In genomic region chr3:9396301-9396631, GRCh38 we compare ENCODE assay signal across 8 cellular contexts. TPM values are rescaled to one million over a fixed set of nuclear protein-coding genes. Genes with fewer than 3 reads are reported as not detected.
A peak's percentile ranks its signal among the peaks of the same experiment; 100 is the strongest.
DNase-seq lines count a peak whose midpoint lies in the region; ATAC-seq and TF ChIP-seq lines count a peak whose summit lies in the region.

No MANE protein-coding gene starts in this region.

- no peak overlapping the region for H2AFZ ChIP-seq in fibroblast of lung (ENCODE audit: low read length)
- peak overlapping the region; percentile 48 for H2AFZ ChIP-seq in neural cell (ENCODE audit: low read depth, low read length)

- CTCF ChIA-PET in CD8-positive, alpha-beta T cell (lab: Charles Lee) = interaction anchor here (0.9 to 2.5 kb wide), 3 partner anchors 20 to 44 kb away, joined by 3 to 10 read pairs (median 3); no protein-coding TSS in a partner anchor
- CTCF ChIA-PET in activated CD8-positive, alpha-beta T cell treated with anti-CD3 and anti-CD28 coated beads, Interleukin-2, amount 10 ng/mL, durations not matched to agents 7 days and 5 days (lab: Charles Lee) = interaction anchor here (0.9 to 5.1 kb wide), 10 partner anchors 9 to 77 kb away, joined by 3 to 24 read pairs (median 4); partner anchors contain the start of gene THUMPD3

- H3K9ac ChIP-seq in fibroblast of lung (ENCODE audit: insufficient read depth, low read length) = peak overlapping the region; percentile 93
- H3K9ac ChIP-seq in neural cell (ENCODE audit: low read length) = peak overlapping the region; percentile 91

- H3K27ac ChIP-seq in CD8-positive, alpha-beta T cell (ENCODE audit: low read depth, low read length) = peak overlapping the region; percentile 90
- H3K27ac ChIP-seq in fibroblast of lung (ENCODE audit: insufficient read depth, low read length) (peak overlapping the region; percentile 91), neural cell (ENCODE audit: low read length) (peak overlapping the region; percentile 94), upper lobe of right lung (peak overlapping the region; percentile 95)

- H3K79me2 ChIP-seq in fibroblast of lung (ENCODE audit: control insufficient read depth, insufficient read depth, low read length) (peaks cover 85% of the 10 kb centered on the region), neural cell (replicated peaks; ENCODE audit: insufficient read depth, low read length) (peaks cover 85% of the 10 kb centered on the region)

- peaks cover 9% of the 10 kb centered on the region for H4K20me1 ChIP-seq in fibroblast of lung (ENCODE audit: control insufficient read depth, extremely low read depth, insufficient read depth, low read length)
- peaks cover 20% of the 10 kb centered on the region for H4K20me1 ChIP-seq in neural cell (ENCODE audit: insufficient read depth)

- H3K4me2 ChIP-seq in fibroblast of lung (ENCODE audit: extremely low read depth, insufficient read depth, low read length) (peak overlapping the region; percentile 74), neural cell (ENCODE audit: low read length) (peak overlapping the region; percentile 90)

- intact Hi-C loops in CD8-positive, alpha-beta T cell (cut with DNase I, micrococcal nuclease) = loop anchor here (1.0 to 10.0 kb wide), 4 partner anchors 397 to 849 kb away; partner anchors contain the start of genes ARPC4 (in 1 of the 2), CRELD1 (in 1 of the 2), JAGN1 (in 1 of the 2) and TADA3 (in 1 of the 2)
- intact Hi-C loops in upper lobe of right lung (cut with DNase I) = no loop called here

- peaks cover 71% of the 10 kb centered on the region for H3K4me1 ChIP-seq in CD8-positive, alpha-beta T cell (ENCODE audit: insufficient read depth, low read length)
- peaks cover 5% of the 10 kb centered on the region for H3K4me1 ChIP-seq in fibroblast of lung (ENCODE audit: control insufficient read depth, extremely low read depth, insufficient read depth, low read length)
- peaks cover 54% of the 10 kb centered on the region for H3K4me1 ChIP-seq in upper lobe of right lung

- H3K27me3 Mint-ChIP-seq in CD8-positive, alpha-beta T cell (ENCODE audit: low read depth) = no peaks in the 10 kb centered on the region
- H3K27me3 Mint-ChIP-seq in activated CD8-positive, alpha-beta T cell treated with anti-CD3 and anti-CD28 coated beads, Interleukin-2, amount 10 ng/mL, durations not matched to agents 7 days and 5 days (ENCODE audit: low read depth) = no peaks in the 10 kb centered on the region

- H3K4me3 Mint-ChIP-seq in CD8-positive, alpha-beta T cell = peak overlapping the region; percentile 94
- H3K4me3 Mint-ChIP-seq in activated CD8-positive, alpha-beta T cell treated with anti-CD3 and anti-CD28 coated beads, Interleukin-2, amount 10 ng/mL, durations not matched to agents 7 days and 5 days = peak overlapping the region; percentile 94

- H3K36me3 Mint-ChIP-seq in CD8-positive, alpha-beta T cell = peaks cover 56% of the 10 kb centered on the region
- peaks cover 59% of the 10 kb centered on the region for H3K36me3 Mint-ChIP-seq in activated CD8-positive, alpha-beta T cell treated with anti-CD3 and anti-CD28 coated beads, Interleukin-2, amount 10 ng/mL, durations not matched to agents 7 days and 5 days (ENCODE audit: low read depth)

- H3K4me3 ChIP-seq in CD8-positive, alpha-beta T cell (ENCODE audit: low read depth, low read length) = peak overlapping the region; percentile 68
- H3K4me3 ChIP-seq in fibroblast of lung (replicated peaks in 1 of 4; ENCODE audit: control extremely low read depth in 1 of 4, insufficient read depth in 1 of 4, low read depth in 3 of 4, low read length in 4 of 4) = peak overlapping the region; percentile 61 to 89 (median 72)
- peak overlapping the region; percentile 86 for H3K4me3 ChIP-seq in neural cell (ENCODE audit: low read length)
- H3K4me3 ChIP-seq in upper lobe of right lung = peak overlapping the region; percentile 79

- TF ChIP-seq EP300 in neural cell (conservative IDR thresholded peaks at IDR 0.05; ENCODE audit: poor library complexity, severe bottlenecking) = peak; percentile 46

- POLR2A ChIA-PET in CD8-positive, alpha-beta T cell (lab: Charles Lee) = interaction anchor here (1.0 to 6.3 kb wide), 23 partner anchors 8 to 852 kb away, joined by 3 to 81 read pairs (median 6); partner anchors contain the start of genes ARPC4, CRELD1, MTMR14 and TADA3
- POLR2A ChIA-PET in activated CD8-positive, alpha-beta T cell treated with anti-CD3 and anti-CD28 coated beads, Interleukin-2, amount 10 ng/mL, durations not matched to agents 7 days and 5 days (lab: Charles Lee) = interaction anchor here (0.6 to 6.8 kb wide), 24 partner anchors 8 to 408 kb away, joined by 3 to 89 read pairs (median 6); partner anchors contain the start of genes ARPC4, BRPF1, OGG1 and TADA3

- peaks cover 6% of the 10 kb centered on the region for H3F3A ChIP-seq in neural cell (ENCODE audit: insufficient read depth, low read length, poor library complexity, severe bottlenecking)

- ATAC-seq in CD8-positive, alpha-beta T cell = peak; percentile 37
- peak; percentile 23 for ATAC-seq in HG03378 (IDR thresholded peaks at IDR 0.05; ENCODE audit: unreplicated experiment)
- ATAC-seq in activated CD8-positive, alpha-beta T cell treated with anti-CD3 and anti-CD28 coated beads, Interleukin-2, amount 10 ng/mL, durations not matched to agents 7 days and 5 days = peak; percentile 50
- peak; percentile 72 for ATAC-seq in upper lobe of right lung

- H3K9me3 Mint-ChIP-seq in CD8-positive, alpha-beta T cell = no peaks in the 10 kb centered on the region
- no peaks in the 10 kb centered on the region for H3K9me3 Mint-ChIP-seq in activated CD8-positive, alpha-beta T cell treated with anti-CD3 and anti-CD28 coated beads, Interleukin-2, amount 10 ng/mL, durations not matched to agents 7 days and 5 days (ENCODE audit: insufficient read depth)

- no peaks in the 10 kb centered on the region for H3K9me3 ChIP-seq in CD8-positive, alpha-beta T cell (ENCODE audit: low read length)
- H3K9me3 ChIP-seq in fibroblast of lung (ENCODE audit: control insufficient read depth, insufficient read depth, low read depth, low read length) (no peaks in the 10 kb centered on the region), neural cell (ENCODE audit: low read length) (no peaks in the 10 kb centered on the region), upper lobe of right lung (no peaks in the 10 kb centered on the region)

- TF ChIP-seq CTCF in CD8-positive, alpha-beta T cell (IDR thresholded peaks at IDR 0.05) = no peak
- TF ChIP-seq CTCF in fibroblast of lung (conservative IDR thresholded peaks at IDR 0.05 in 1 of 2, IDR thresholded peaks at IDR 0.05 in 1 of 2; ENCODE audit: low read depth in 1 of 2, low read length in 2 of 2) = no peak
- no peak for TF ChIP-seq CTCF in neural cell (IDR thresholded peaks at IDR 0.05; ENCODE audit: poor library complexity, severe bottlenecking)
- no peak for TF ChIP-seq CTCF in upper lobe of right lung (IDR thresholded peaks at IDR 0.05)

- peak in 5 of 7 experiments; percentile 65 to 89 (median 76) for DNase-seq in CD8-positive, alpha-beta T cell
- DNase-seq in GM19240 (ENCODE audit: insufficient read length, low spot score) = peak; percentile 36
- DNase-seq in NCI-H526 treated with DMSO at 0.1 percent for 48 hours (lab: John Stamatoyannopoulos, UW) = peak; percentile 85
- DNase-seq in activated CD8-positive, alpha-beta T cell treated with anti-CD3 and anti-CD28 coated beads, Interleukin-2, amount 10 ng/mL, durations not matched to agents 7 days and 5 days = peak; percentile 93
- DNase-seq in fibroblast of lung (ENCODE audit: low read depth in 2 of 2) = peak; percentile 97 to 99
- DNase-seq in upper lobe of right lung = no peak

- peaks cover 25% of the 10 kb centered on the region for H3K36me3 ChIP-seq in CD8-positive, alpha-beta T cell (ENCODE audit: insufficient read depth, low read length)
- H3K36me3 ChIP-seq in fibroblast of lung (ENCODE audit: control insufficient read depth, insufficient read depth, low read length) = peaks cover 5% of the 10 kb centered on the region
- H3K36me3 ChIP-seq in neural cell (ENCODE audit: insufficient read depth, low read length) = peaks cover 8% of the 10 kb centered on the region
- H3K36me3 ChIP-seq in upper lobe of right lung = peaks cover 32% of the 10 kb centered on the region

- peak overlapping the region; percentile 97 for H3K27ac Mint-ChIP-seq in CD8-positive, alpha-beta T cell
- peak overlapping the region; percentile 96 for H3K27ac Mint-ChIP-seq in activated CD8-positive, alpha-beta T cell treated with anti-CD3 and anti-CD28 coated beads, Interleukin-2, amount 10 ng/mL, durations not matched to agents 7 days and 5 days

- no peaks in the 10 kb centered on the region for H3K9me2 ChIP-seq in neural cell (ENCODE audit: insufficient read depth, low read length)

- TF ChIP-seq RAD21 in neural cell (conservative IDR thresholded peaks at IDR 0.05) = no peak

- H3K27me3 ChIP-seq in CD8-positive, alpha-beta T cell (ENCODE audit: insufficient read depth, low read length) = no peaks in the 10 kb centered on the region
- H3K27me3 ChIP-seq in fibroblast of lung (ENCODE audit: control insufficient read depth, insufficient read depth, low read length) = no peaks in the 10 kb centered on the region
- no peaks in the 10 kb centered on the region for H3K27me3 ChIP-seq in neural cell (ENCODE audit: insufficient read depth, low read depth, low read length)
- no peaks in the 10 kb centered on the region for H3K27me3 ChIP-seq in upper lobe of right lung

- peaks cover 74% of the 10 kb centered on the region for H3K4me1 Mint-ChIP-seq in CD8-positive, alpha-beta T cell (ENCODE audit: low read depth)
- peaks cover 70% of the 10 kb centered on the region for H3K4me1 Mint-ChIP-seq in activated CD8-positive, alpha-beta T cell treated with anti-CD3 and anti-CD28 coated beads, Interleukin-2, amount 10 ng/mL, durations not matched to agents 7 days and 5 days (ENCODE audit: low read depth)

RNA-seq across cellular contexts. Expression of gene SETD5, which starts 1.1 kb away (rescaled TPM):
- total RNA-seq in CD8-positive, alpha-beta T cell = 10 to 100 TPM; 56.7 to 58.9 TPM
- total RNA-seq in activated CD8-positive, alpha-beta T cell treated with anti-CD3 and anti-CD28 coated beads, Interleukin-2, amount 10 ng/mL, durations not matched to agents 7 days and 5 days = 100 to 1,000 TPM; 122 to 126 TPM
- total RNA-seq in fibroblast of lung (29.8 and 53.7 TPM in 2 replicates), upper lobe of right lung (124 TPM)
- polyA plus RNA-seq in fibroblast of lung (39.5 and 62.5 TPM in 2 replicates), neural cell (33.6 and 38.0 TPM in 2 replicates)
- polyA plus RNA-seq in fibroblast of lung (2012) = 26.6 and 49.8 TPM in 2 replicates
- polyA minus RNA-seq in fibroblast of lung (ENCODE audit: low replicate concordance) (75.8 and 88.6 TPM in 2 replicates), neural cell (69.1 and 122 TPM in 2 replicates)

RNA-seq across cellular contexts. Expression of gene THUMPD3, which starts 33.4 kb away (rescaled TPM):
- 10 to 100 TPM; 84.1 to 84.3 TPM for total RNA-seq in CD8-positive, alpha-beta T cell
- total RNA-seq in activated CD8-positive, alpha-beta T cell treated with anti-CD3 and anti-CD28 coated beads, Interleukin-2, amount 10 ng/mL, durations not matched to agents 7 days and 5 days = 10 to 100 TPM; 45.8 to 55.1 TPM
- 59.9 and 68.3 TPM in 2 replicates for total RNA-seq in fibroblast of lung
- 48.9 and 57.8 TPM in 2 replicates for polyA plus RNA-seq in fibroblast of lung
- 40.5 and 46.6 TPM in 2 replicates for polyA plus RNA-seq in fibroblast of lung (2012)
- polyA minus RNA-seq in fibroblast of lung (ENCODE audit: low replicate concordance) = 15.4 and 32.2 TPM in 2 replicates
- 32.6 and 35.0 TPM in 2 replicates for polyA plus RNA-seq in neural cell
- polyA minus RNA-seq in neural cell = 56.0 and 65.2 TPM in 2 replicates
- 34.8 TPM for total RNA-seq in upper lobe of right lung
